Comparison of ENCODE assay signal across 16 cellular contexts in genomic region chrX:147877726-147878125, GRCh38. TPM values are rescaled to one million over a fixed set of nuclear protein-coding genes. Genes with fewer than 3 reads are reported as not detected.
A peak's percentile ranks its signal among the peaks of the same experiment; 100 is the strongest.
DNase-seq lines count a peak whose midpoint lies in the region; ATAC-seq, FAIRE-seq and TF ChIP-seq lines count a peak whose summit lies in the region.
"Had no signal": no experiment of that assay in that cellular context is flagged by ENCODE, and none has a peak within 500 bp of the region (broad histone marks: within the 10 kb centered on the region; RNA-seq: fewer than 3 reads in every experiment).

No MANE protein-coding gene starts in this region.

- no peak overlapping the region for H3K4me2 ChIP-seq in HepG2 (ENCODE audit: low read depth, low read length)
- H3K4me2 ChIP-seq in K562 (ENCODE audit: insufficient read depth, low read length), result peak overlapping the region; percentile 7; the same call in 1 of the 2 replicates
- H3K4me2 ChIP-seq: BLaER1 treated with 17β-estradiol and CSF1 and Interleukin-3, amounts not matched to agents 10 nM and 100 nM; KMS-11 had no signal

- no peaks in the 10 kb centered on the region for H3K9me3 ChIP-seq in liver (ENCODE audit: control insufficient read depth in 4 of 4, low read length in 3 of 4)
- H3K9me3 ChIP-seq in HepG2 (ENCODE audit: low read length), result no peaks in the 10 kb centered on the region
- H3K9me3 ChIP-seq in K562 (replicated peaks; ENCODE audit: control insufficient read depth, insufficient read depth, low read depth, low read length), result no peaks in the 10 kb centered on the region; the same call in 1 of the 2 replicates

- CTCF ChIA-PET in HepG2 (lab: Yijun Ruan, JAX; ENCODE audit: low intra/inter-chr PET ratio, low total read pairs), result no interaction called here
- CTCF ChIA-PET in K562 (lab: Yijun Ruan, JAX; ENCODE audit: low intra/inter-chr PET ratio), result no interaction called here

- DNase-seq in HepG2 (ENCODE audit: low spot score) (no peak), OCI-M1 (lab: John Stamatoyannopoulos, UW) (peak; percentile 17), K562 (ENCODE audit: extremely low read depth in 1 of 4, low spot score in 3 of 4) (no peak), COLO829 (ENCODE audit: low spot score) (no peak), iPS-NIHi11 (ENCODE audit: low spot score) (no peak)
- DNase-seq: ACHN; CD4-positive, alpha-beta T cell; COR-L47; DND-41; GF-D8; GM23248; H7 had no signal

- H3K9me1 ChIP-seq in K562 (ENCODE audit: control insufficient read depth, insufficient read depth, low read length), result no peaks in the 10 kb centered on the region

- POLR2A ChIA-PET in HepG2 (lab: Yijun Ruan, JAX), result no interaction called here
- POLR2A ChIA-PET in K562 (lab: Yijun Ruan, JAX), result interaction anchor here (1.1 to 1.4 kb wide), 2 partner anchors 19 to 42 kb away, joined by 4 to 6 read pairs; no protein-coding TSS in a partner anchor

- 37% methylated on average over 5 of the region's 5 CpGs for WGBS in liver
- WGBS in HepG2 (ENCODE audit: low lambda C conversion rate), result 94% methylated on average over 5 of the region's 5 CpGs
- WGBS in K562 (ENCODE audit: insufficient coverage, low coverage, missing lambda C conversion rate), result 2% methylated on average over 5 of the region's 5 CpGs

- TF ChIP-seq CTCF in liver (IDR thresholded peaks at IDR 0.05; ENCODE audit: low read depth, low read length, missing input control), result no peak
- TF ChIP-seq CTCF in HepG2 (CRISPR knock-in tag; IDR thresholded peaks at IDR 0.05), result no peak
- TF ChIP-seq CTCF in K562 (IDR thresholded peaks at IDR 0.05 in 2 of 3, conservative IDR thresholded peaks at IDR 0.05 in 1 of 3; ENCODE audit: insufficient read depth in 2 of 3, low read depth in 1 of 3, low read length in 3 of 3), result no peak

- H3K4me1 ChIP-seq in liver (ENCODE audit: control insufficient read depth in 4 of 4, insufficient read depth in 4 of 4, low read length in 3 of 4) (peaks cover 0 to 4% (median 3%) of the 10 kb centered on the region in 4 donors), HepG2 (ENCODE audit: insufficient read depth, low read length) (peaks cover 35% of the 10 kb centered on the region), K562 (replicated peaks in 1 of 2; ENCODE audit: control insufficient read depth in 2 of 2, insufficient read depth in 2 of 2, low read length in 2 of 2) (no peaks in the 10 kb centered on the region)
- H3K4me1 ChIP-seq: BLaER1 treated with 17β-estradiol and CSF1 and Interleukin-3, amounts not matched to agents 10 nM and 100 nM had no signal

- ATAC-seq in HepG2 (no peak), K562 (peak; percentile 75), GM21367 (IDR thresholded peaks at IDR 0.05; ENCODE audit: unreplicated experiment) (no peak)

- H3K9ac ChIP-seq in liver (ENCODE audit: low read depth in 1 of 2, low read length in 2 of 2) (peak overlapping the region in 1 of 2 donors; percentile 98), HepG2 (ENCODE audit: insufficient read depth, low read depth, low read length) (no peak overlapping the region), K562 (ENCODE audit: insufficient read depth in 1 of 2, low read depth in 2 of 2, low read length in 2 of 2) (no peak overlapping the region)
- H3K9ac ChIP-seq: BLaER1 treated with 17β-estradiol and CSF1 and Interleukin-3, amounts not matched to agents 10 nM and 100 nM; GM23248; KMS-11 had no signal

- TF ChIP-seq POLR2A in HepG2 (IDR thresholded peaks at IDR 0.05; ENCODE audit: insufficient read depth in 1 of 2, low read depth in 2 of 2, low read length in 2 of 2), result no peak
- no peak for TF ChIP-seq POLR2A in K562 (conservative IDR thresholded peaks at IDR 0.05)

- in situ Hi-C loops in HepG2 (cut with HindIII; ENCODE audit: extremely low pct_ligation_motif_present, low pct_unique_long_range_greater_than_20kb) (no loop called here), K562 (cut with MboI) (no loop called here)

- H3K27me3 ChIP-seq in liver (ENCODE audit: control insufficient read depth in 4 of 4, insufficient read depth in 4 of 4, low read length in 3 of 4) (no peaks in the 10 kb centered on the region), HepG2 (ENCODE audit: control insufficient read depth in 1 of 2, insufficient read depth in 2 of 2, low read length in 2 of 2) (no peaks in the 10 kb centered on the region), K562 (ENCODE audit: control insufficient read depth in 2 of 2, insufficient read depth in 2 of 2, low read length in 2 of 2) (no peaks in the 10 kb centered on the region)

- H2AFZ ChIP-seq in HepG2 (ENCODE audit: low read length) (no peak overlapping the region), K562 (ENCODE audit: low read depth, low read length) (peak overlapping the region; percentile 68; the same call in 1 of the 2 replicates)
- H2AFZ ChIP-seq: GM23248 had no signal

- H3K4me3 ChIP-seq in liver (ENCODE audit: low read depth in 1 of 3, low read length in 3 of 3), result peak overlapping the region; percentile 26 to 72 (median 58)
- no peak overlapping the region for H3K4me3 ChIP-seq in HepG2 (replicated peaks in 1 of 3; ENCODE audit: insufficient read depth in 1 of 3, low read depth in 2 of 3, low read length in 3 of 3)
- 0 out of 2 replicates have a peak overlapping the region, but pooled peaks have one; percentile 3 for H3K4me3 ChIP-seq in K562
- H3K4me3 ChIP-seq: BLaER1 treated with 17β-estradiol and CSF1 and Interleukin-3, amounts not matched to agents 10 nM and 100 nM; GM23248 had no signal

- H3K36me3 ChIP-seq in liver (ENCODE audit: control insufficient read depth in 4 of 4, insufficient read depth in 3 of 4, low read depth in 1 of 4, low read length in 3 of 4) (no peaks in the 10 kb centered on the region), HepG2 (replicated peaks in 1 of 2; ENCODE audit: control insufficient read depth in 1 of 2, insufficient read depth in 2 of 2, low read length in 2 of 2) (no peaks in the 10 kb centered on the region), K562 (ENCODE audit: control insufficient read depth, insufficient read depth, low read length) (no peaks in the 10 kb centered on the region)
- H3K36me3 ChIP-seq: BLaER1 treated with 17β-estradiol and CSF1 and Interleukin-3, amounts not matched to agents 10 nM and 100 nM had no signal

- TF ChIP-seq RAD21 in liver (IDR thresholded peaks at IDR 0.05), result no peak
- no peak for TF ChIP-seq RAD21 in HepG2 (CRISPR knock-in tag; IDR thresholded peaks at IDR 0.05)
- no peak for TF ChIP-seq RAD21 in K562 (CRISPR knock-in tag; conservative IDR thresholded peaks at IDR 0.05 in 1 of 2, IDR thresholded peaks at IDR 0.05 in 1 of 2)

- FAIRE-seq in HepG2 (lab: Jason Lieb, UNC), result no peak
- FAIRE-seq in K562 (lab: Jason Lieb, UNC), result no peak

- H3K27ac ChIP-seq in liver (ENCODE audit: low read depth in 1 of 2, low read length in 2 of 2), result peak overlapping the region; percentile 87 to 98
- no peak overlapping the region for H3K27ac ChIP-seq in HepG2 (ENCODE audit: extremely low read length, insufficient read depth, low read length)
- peak overlapping the region; percentile 43; the same call in 1 of the 3 replicates for H3K27ac ChIP-seq in K562 (ENCODE audit: extremely low read depth, low read depth, low read length)
- H3K27ac ChIP-seq: BLaER1 treated with 17β-estradiol and CSF1 and Interleukin-3, amounts not matched to agents 10 nM and 100 nM; GM23248; KMS-11 had no signal

- BruUV-seq in HepG2 (replicated peaks; lab: Mats Ljungman, UMichigan) (no TSS peak), K562 (replicated peaks; lab: Mats Ljungman, UMichigan) (no TSS peak)

- TF ChIP-seq EP300 in HepG2 (IDR thresholded peaks at IDR 0.05; ENCODE audit: low read depth in 2 of 2, low read length in 2 of 2), result no peak
- TF ChIP-seq EP300 in HepG2 (CRISPR knock-in tag; IDR thresholded peaks at IDR 0.05; ENCODE audit: borderline replicate concordance), result no peak
- TF ChIP-seq EP300 in K562 (IDR thresholded peaks at IDR 0.05; ENCODE audit: low read length), result peak; percentile 49; the same call in 1 of the 2 replicates

- no peaks in the 10 kb centered on the region for H4K20me1 ChIP-seq in HepG2 (ENCODE audit: insufficient read depth, low read length)
- H4K20me1 ChIP-seq in K562 (replicated peaks; ENCODE audit: control insufficient read depth, insufficient read depth, low read length), result no peaks in the 10 kb centered on the region
- H4K20me1 ChIP-seq: BLaER1 treated with 17β-estradiol and CSF1 and Interleukin-3, amounts not matched to agents 10 nM and 100 nM had no signal

- H3K79me2 ChIP-seq in HepG2 (ENCODE audit: insufficient read depth, low read length) (no peaks in the 10 kb centered on the region), K562 (ENCODE audit: control insufficient read depth, insufficient read depth, low read length) (0 out of 3 replicates have a peak, but pooled peaks cover 5% of the 10 kb centered on the region)

- intact Hi-C loops in HepG2 (cut with micrococcal nuclease; ENCODE audit: unreplicated experiment) (no loop called here), K562 (cut with micrococcal nuclease) (no loop called here)

RNA-seq across cellular contexts. Expression of gene FMR1, which starts 34.0 kb away (rescaled TPM):
- 10 to 100 TPM; 22.1 to 29.4 TPM for total RNA-seq in liver
- 10 to 100 TPM; 10.9 to 11.6 TPM for polyA plus RNA-seq in liver
- total RNA-seq in HepG2 (2016; rRNA removed; fragmentation: Illumina TruSeq; extraction: Trizol), result 27.8 and 29.3 TPM in 2 replicates
- 7.1 and 8.2 TPM in 2 replicates for total RNA-seq in HepG2 (2016; cell fraction: cytosol; rRNA removed; fragmentation: Illumina TruSeq; extraction: Trizol; ENCODE audit: low read depth)
- 27.9 and 28.2 TPM in 2 replicates for total RNA-seq in HepG2 (2016; cell fraction: insoluble cytoplasmic fraction; rRNA removed; fragmentation: Illumina TruSeq; extraction: Trizol)
- total RNA-seq in HepG2 (2016; cell fraction: membrane; rRNA removed; fragmentation: Illumina TruSeq; extraction: Trizol), result 10.8 and 13.7 TPM in 2 replicates
- 40.4 and 42.5 TPM in 2 replicates for total RNA-seq in HepG2 (2016; cell fraction: nucleus; rRNA removed; fragmentation: Illumina TruSeq; extraction: Trizol)
- 47.1 and 49.6 TPM in 2 replicates for polyA plus RNA-seq in HepG2 (2011; rRNA removed)
- 13.5 and 21.4 TPM in 2 replicates for polyA plus RNA-seq in HepG2 (2011; cell fraction: cytosol; rRNA removed)
- 67.5 and 88.7 TPM in 2 replicates for polyA plus RNA-seq in HepG2 (2011; cell fraction: nucleus; rRNA removed)
- polyA plus RNA-seq in HepG2 (2012), result 58.7 and 86.7 TPM in 2 replicates
- polyA plus RNA-seq in HepG2 (2016; cell fraction: cytosol; fragmentation: Illumina TruSeq; extraction: Trizol; ENCODE audit: low read depth), result 1.1 and 1.3 TPM in 2 replicates
- polyA plus RNA-seq in HepG2 (2016; cell fraction: insoluble cytoplasmic fraction; fragmentation: Illumina TruSeq; extraction: Trizol; ENCODE audit: low read depth), result 28.9 and 30.6 TPM in 2 replicates
- 4.3 and 6.1 TPM in 2 replicates for polyA plus RNA-seq in HepG2 (2016; cell fraction: membrane; fragmentation: Illumina TruSeq; extraction: Trizol; ENCODE audit: low read depth)
- 56.9 and 61.9 TPM in 2 replicates for polyA plus RNA-seq in HepG2 (2016; cell fraction: nucleus; fragmentation: Illumina TruSeq; extraction: Trizol; ENCODE audit: insufficient read depth, low read depth)
- polyA minus RNA-seq in HepG2 (2011; rRNA and poly(A)+ RNA removed; ENCODE audit: low replicate concordance), result 19.4 and 22.9 TPM in 2 replicates
- 28.4 and 38.1 TPM in 2 replicates for polyA minus RNA-seq in HepG2 (2011; cell fraction: cytosol; rRNA and poly(A)+ RNA removed)
- 172 and 229 TPM in 2 replicates for polyA minus RNA-seq in HepG2 (2011; cell fraction: nucleus; rRNA and poly(A)+ RNA removed)
- total RNA-seq in K562 (2011; cell fraction: chromatin; rRNA removed; ENCODE audit: low replicate concordance), result 39.3 and 143 TPM in 2 replicates
- 17.2 and 25.1 TPM in 2 replicates for total RNA-seq in K562 (2011; cell fraction: nucleolus; rRNA removed)
- total RNA-seq in K562 (2011; cell fraction: nucleoplasm; rRNA removed), result 57.9 and 78.5 TPM in 2 replicates
- total RNA-seq in K562 (2014; rRNA removed), result 20.6 and 28.3 TPM in 2 replicates
- 20.5 and 24.9 TPM in 2 replicates for total RNA-seq in K562 (2014; rRNA removed; fragmentation: Illumina TruSeq; extraction: Trizol)
- 17.3 and 19.1 TPM in 2 replicates for total RNA-seq in K562 (2015; rRNA removed; fragmentation: Illumina TruSeq; extraction: Trizol)
- total RNA-seq in K562 (2021), result 20.8 and 21.1 TPM in 2 replicates
- polyA plus RNA-seq in K562 (2011; rRNA removed), result 22.4 and 24.3 TPM in 2 replicates
- polyA plus RNA-seq in K562 (2011; cell fraction: cytosol; rRNA removed), result 3.5 and 6.4 TPM in 2 replicates
- 29.9 and 30.0 TPM in 2 replicates for polyA plus RNA-seq in K562 (2011; cell fraction: nucleus; rRNA removed)
- 17.8 and 25.8 TPM in 2 replicates for polyA plus RNA-seq in K562 (2012)
- polyA plus RNA-seq in K562 (2014; fragmentation: Illumina TruSeq; extraction: Trizol), result 18.7 and 20.5 TPM in 2 replicates
- polyA plus RNA-seq in K562 (2014; fragmentation: Nextera tagmentation; extraction: Ambion mirVana), result 1 to 10 TPM; 4.8 to 8.4 TPM
- 19.9 and 26.5 TPM in 2 replicates for polyA plus RNA-seq in K562 (2014; rRNA removed)
- polyA minus RNA-seq in K562 (2011; rRNA and poly(A)+ RNA removed), result 32.7 and 37.4 TPM in 2 replicates
- 10.0 and 14.1 TPM in 2 replicates for polyA minus RNA-seq in K562 (2011; cell fraction: cytosol; rRNA and poly(A)+ RNA removed)
- polyA minus RNA-seq in K562 (2011; cell fraction: nucleus; rRNA and poly(A)+ RNA removed), result 25.3 and 42.4 TPM in 2 replicates

Comparison
In these comparisons a context has a peak if more than half of its experiments do, and no peak if none do; other contexts are left out.
1. H3K4me3 ChIP-seq: peak in liver (3 of 3) and K562 (single experiment); none in HepG2 (0 of 3).